In genomic region chr16:75029854-75030253, GRCh38 we compare ENCODE assay signal across 22 cellular contexts. TPM values are rescaled to one million over a fixed set of nuclear protein-coding genes. Genes with fewer than 3 reads are reported as not detected.
DNase-seq lines count a peak whose midpoint lies in the region; ATAC-seq, FAIRE-seq and TF ChIP-seq lines count a peak whose summit lies in the region.
"Had no signal": no experiment of that assay in that cellular context is flagged by ENCODE, and none has a peak within 500 bp of the region (broad histone marks: within the 10 kb centered on the region; RNA-seq: fewer than 3 reads in every experiment).

No MANE protein-coding gene starts in this region.

- peak; percentile 85 for FAIRE-seq in astrocyte (lab: Jason Lieb, UNC)
- FAIRE-seq in GM12891 (lab: Jason Lieb, UNC), result no peak

- H3K27me3 ChIP-seq in astrocyte (ENCODE audit: insufficient read depth, low read length), result no peaks in the 10 kb centered on the region
- H3K27me3 ChIP-seq: BLaER1, neutrophil, upper lobe of right lung had no signal

- H3K4me1 ChIP-seq in astrocyte (ENCODE audit: insufficient read depth, low read length), result peaks cover 11% of the 10 kb centered on the region

- peaks cover 80% of the 10 kb centered on the region for H3K79me2 ChIP-seq in astrocyte (ENCODE audit: insufficient read depth, low read length)

- H2AFZ ChIP-seq in astrocyte (ENCODE audit: low read depth, low read length), result no peak overlapping the region

- no peaks in the 10 kb centered on the region for H3K27me3 Mint-ChIP-seq in astrocyte (ENCODE audit: low read depth, unreplicated experiment)
- H3K27me3 Mint-ChIP-seq: activated naive CD4-positive, alpha-beta T cell treated with anti-CD3 and anti-CD28 coated beads, Interleukin-2, amount 50 U/mL, for 24 hours; effector memory CD8-positive, alpha-beta T cell had no signal

- H3K36me3 ChIP-seq in astrocyte (ENCODE audit: insufficient read depth, low read length), result no peaks in the 10 kb centered on the region
- H3K36me3 ChIP-seq: neutrophil, upper lobe of right lung had no signal

- H3K36me3 Mint-ChIP-seq in astrocyte (ENCODE audit: low read depth, unreplicated experiment), result no peaks in the 10 kb centered on the region
- H3K36me3 Mint-ChIP-seq: activated naive CD4-positive, alpha-beta T cell treated with anti-CD3 and anti-CD28 coated beads, Interleukin-2, amount 50 U/mL, for 24 hours had no signal

- no peak for TF ChIP-seq CTCF in AG10803 (conservative IDR thresholded peaks at IDR 0.05; ENCODE audit: low read length)
- TF ChIP-seq CTCF in astrocyte (IDR thresholded peaks at IDR 0.05; ENCODE audit: insufficient read depth, low read depth, low read length), result no peak

- peak overlapping the region; percentile 10 for H3K27ac ChIP-seq in astrocyte (ENCODE audit: low read depth, low read length)
- H3K27ac ChIP-seq: BLaER1, neutrophil, RWPE1, upper lobe of right lung had no signal

- H3K4me3 Mint-ChIP-seq in astrocyte (ENCODE audit: unreplicated experiment), result no peak overlapping the region
- H3K4me3 Mint-ChIP-seq: activated naive CD4-positive, alpha-beta T cell treated with anti-CD3 and anti-CD28 coated beads, Interleukin-2, amount 50 U/mL, for 24 hours; effector memory CD8-positive, alpha-beta T cell had no signal

- no peaks in the 10 kb centered on the region for H3K9me3 ChIP-seq in astrocyte (ENCODE audit: insufficient read depth, low read depth, low read length)
- H3K9me3 ChIP-seq: neutrophil, upper lobe of right lung had no signal

- TF ChIP-seq POLR2A in GM12891 (IDR thresholded peaks at IDR 0.05; ENCODE audit: low read depth, low read length), result no peak

- H3K4me3 ChIP-seq in AG10803 (ENCODE audit: low read length) (no peak overlapping the region), astrocyte (ENCODE audit: insufficient read depth, low read depth, low read length) (no peak overlapping the region)
- H3K4me3 ChIP-seq: BLaER1, upper lobe of right lung had no signal

- no peak overlapping the region for H3K9ac ChIP-seq in astrocyte (ENCODE audit: low read length)
- H3K9ac ChIP-seq: BLaER1 had no signal

- peaks cover 10% of the 10 kb centered on the region for H3K4me1 Mint-ChIP-seq in astrocyte (ENCODE audit: low read depth, unreplicated experiment)

- no peak overlapping the region for H3K27ac Mint-ChIP-seq in astrocyte (ENCODE audit: unreplicated experiment)
- H3K27ac Mint-ChIP-seq: activated naive CD4-positive, alpha-beta T cell treated with anti-CD3 and anti-CD28 coated beads, Interleukin-2, amount 50 U/mL, for 24 hours; effector memory CD8-positive, alpha-beta T cell had no signal

- peak; percentile 67 for DNase-seq in AG10803 (ENCODE audit: low read depth)
- peak; percentile 63 for DNase-seq in HT1080 (ENCODE audit: low read depth)
- peak; percentile 74 for DNase-seq in astrocyte (ENCODE audit: low read depth)
- peak; percentile 39 for DNase-seq in glomerular visceral epithelial cell (ENCODE audit: extremely low spot score)
- no peak for DNase-seq in anterior cingulate cortex (lab: John Stamatoyannopoulos, UW)
- no peak for DNase-seq in GM12891 (ENCODE audit: insufficient read length, low spot score)
- DNase-seq: activated CD4-positive, alpha-beta T cell treated with anti-CD3 and anti-CD28 coated beads for 1 hour; central memory CD4-positive, alpha-beta T cell; DMS79; effector memory CD8-positive, alpha-beta T cell; glutamatergic neuron; islet precursor cell; NCI-H187; NCI-H526 treated with DMSO at 0.1 percent for 48 hours; stimulated activated naive CD4-positive, alpha-beta T cell; upper lobe of right lung had no signal

- peaks cover 30% of the 10 kb centered on the region for H4K20me1 ChIP-seq in astrocyte (ENCODE audit: insufficient read depth, low read length)

- ATAC-seq in HG03457 (IDR thresholded peaks at IDR 0.05; ENCODE audit: unreplicated experiment) (no peak), GM18861 (IDR thresholded peaks at IDR 0.05; ENCODE audit: unreplicated experiment) (no peak)
- ATAC-seq: effector memory CD8-positive, alpha-beta T cell; upper lobe of right lung had no signal

- H3K4me2 ChIP-seq in astrocyte (ENCODE audit: low read length), result peak overlapping the region; percentile 39
- H3K4me2 ChIP-seq: BLaER1 had no signal

- H3K9me3 Mint-ChIP-seq in astrocyte (ENCODE audit: unreplicated experiment), result no peaks in the 10 kb centered on the region
- H3K9me3 Mint-ChIP-seq: activated naive CD4-positive, alpha-beta T cell treated with anti-CD3 and anti-CD28 coated beads, Interleukin-2, amount 50 U/mL, for 24 hours; effector memory CD8-positive, alpha-beta T cell had no signal

TF ChIP-seq in GM12891, 5 proteins besides CTCF, POLR2A, EP300 and RAD21:
- TF ChIP-seq POLR2AphosphoS5 (IDR thresholded peaks at IDR 0.05; ENCODE audit: low read depth, low read length) (no peak), POU2F2 (IDR thresholded peaks at IDR 0.05; ENCODE audit: low read depth, low read length) (no peak), SPI1 (IDR thresholded peaks at IDR 0.05; ENCODE audit: low read depth, low read length) (no peak), TAF1 (IDR thresholded peaks at IDR 0.05; ENCODE audit: low read depth, low read length) (no peak), PAX5 (IDR thresholded peaks at IDR 0.05; ENCODE audit: insufficient read depth, low read length, severe bottlenecking) (no peak)

RNA-seq across cellular contexts. Expression of gene ZNRF1, which starts 31.0 kb away (rescaled TPM):
- 27.8 and 29.5 TPM in 2 replicates for total RNA-seq in HT1080 (2014; rRNA removed; shearing (Covaris generic))
- 35.5 and 43.1 TPM in 2 replicates for polyA plus RNA-seq in HT1080 (2015; cell fraction: cytosol; rRNA removed)
- 20.9 and 22.7 TPM in 2 replicates for polyA plus RNA-seq in HT1080 (2015; cell fraction: nucleus; rRNA removed)
- 19.4 and 21.9 TPM in 2 replicates for total RNA-seq in astrocyte
- 21.5 TPM for polyA plus RNA-seq in GM12891 (2012; ENCODE audit: low read depth, missing spikeins)

RNA-seq across cellular contexts. Expression of gene WDR59, which starts 44.9 kb away (rescaled TPM):
- total RNA-seq in HT1080 (2014; rRNA removed; shearing (Covaris generic)), result 13.7 and 22.1 TPM in 2 replicates
- 22.7 and 26.2 TPM in 2 replicates for polyA plus RNA-seq in HT1080 (2015; cell fraction: cytosol; rRNA removed)
- polyA plus RNA-seq in HT1080 (2015; cell fraction: nucleus; rRNA removed), result 88.4 and 94.2 TPM in 2 replicates
- 54.7 and 63.8 TPM in 2 replicates for total RNA-seq in astrocyte
- 39.6 TPM for polyA plus RNA-seq in GM12891 (2012; ENCODE audit: low read depth, missing spikeins)

Comparison
In these comparisons a context has a peak if more than half of its experiments do, and no peak if none do; other contexts are left out.
1. DNase-seq: peak in AG10803 (single experiment), HT1080 (single experiment), astrocyte (single experiment) and glomerular visceral epithelial cell (single experiment); none in anterior cingulate cortex (0 of 58) and GM12891 (single experiment).